ENCODE assay signal across 1 cellular context in genomic region chr9:35612843-35613242, GRCh38.
TF ChIP-seq lines count a peak whose summit lies in the region.

No MANE protein-coding gene starts in this region.

TF ChIP-seq in HepG2, 621 proteins besides CTCF, POLR2A, EP300 and RAD21:
- TF ChIP-seq ZNF333 (CRISPR knock-in tag; IDR thresholded peaks at IDR 0.05; ENCODE audit: borderline replicate concordance) (no peak), PLSCR1 (CRISPR knock-in tag; IDR thresholded peaks at IDR 0.05; ENCODE audit: borderline replicate concordance) (no peak), MAFF (IDR thresholded peaks at IDR 0.05; ENCODE audit: low read depth, low read length) (peak; percentile 66), MAFK (conservative IDR thresholded peaks at IDR 0.05 in 1 of 2, IDR thresholded peaks at IDR 0.05 in 1 of 2; ENCODE audit: low read length in 2 of 2) (peak; percentile 47 to 80; a peak in 3 of 4 replicates), ZBTB25 (CRISPR knock-in tag; IDR thresholded peaks at IDR 0.05) (no peak), ZNF20 (CRISPR knock-in tag; IDR thresholded peaks at IDR 0.05) (no peak)
